34 cellular contexts compared by ENCODE assay signal in genomic region chr18:23270999-23271680, GRCh38.
DNase-seq lines count a peak whose midpoint lies in the region; ATAC-seq, FAIRE-seq and TF ChIP-seq lines count a peak whose summit lies in the region.
"Had no signal": no experiment of that assay in that cellular context is flagged by ENCODE, and none has a peak within 500 bp of the region (broad histone marks: within the 10 kb centered on the region; RNA-seq: fewer than 3 reads in every experiment).

No MANE protein-coding gene starts in this region.

- CTCF ChIA-PET in HepG2 (lab: Yijun Ruan, JAX; ENCODE audit: low intra/inter-chr PET ratio, low total read pairs): no interaction called here

- H3K4me2 ChIP-seq in GM23248 (ENCODE audit: unreplicated experiment) (no peak overlapping the region), osteoblast (ENCODE audit: insufficient read depth, low read length) (no peak overlapping the region), HepG2 (ENCODE audit: low read depth, low read length) (no peak overlapping the region)
- H3K4me2 ChIP-seq: KMS-11, PC-9 had no signal

- H3K79me2 ChIP-seq in GM23248 (ENCODE audit: insufficient read depth) (no peaks in the 10 kb centered on the region), osteoblast (ENCODE audit: insufficient read depth, low read length) (no peaks in the 10 kb centered on the region), HepG2 (ENCODE audit: insufficient read depth, low read length) (no peaks in the 10 kb centered on the region)

- H3K9ac ChIP-seq in GM23248 (no peak overlapping the region), adipocyte (ENCODE audit: low read length) (no peak overlapping the region), HepG2 (ENCODE audit: insufficient read depth, low read depth, low read length) (no peak overlapping the region)
- H3K9ac ChIP-seq: KMS-11 had no signal

- TF ChIP-seq EP300 in HepG2 (IDR thresholded peaks at IDR 0.05; ENCODE audit: low read depth in 2 of 2, low read length in 2 of 2) (no peak), HepG2 (CRISPR knock-in tag; IDR thresholded peaks at IDR 0.05; ENCODE audit: borderline replicate concordance) (no peak)

- no peak for FAIRE-seq in HepG2 (lab: Jason Lieb, UNC)
- FAIRE-seq: GM19239 had no signal

- H3K4me3 ChIP-seq in GM23248: no peak overlapping the region
- H3K4me3 ChIP-seq in adipocyte (ENCODE audit: low read length): no peak overlapping the region
- no peak overlapping the region for H3K4me3 ChIP-seq in foreskin fibroblast (ENCODE audit: low read depth in 1 of 2, low read length in 2 of 2)
- H3K4me3 ChIP-seq in upper lobe of right lung: no peak overlapping the region
- no peak overlapping the region for H3K4me3 ChIP-seq in osteoblast (ENCODE audit: insufficient read depth, low read length)
- no peak overlapping the region for H3K4me3 ChIP-seq in HepG2 (replicated peaks in 1 of 3; ENCODE audit: insufficient read depth in 1 of 3, low read depth in 2 of 3, low read length in 3 of 3)
- H3K4me3 ChIP-seq: cardiac muscle cell, heart left ventricle, PC-9, suprapubic skin, upper lobe of left lung had no signal

- intact Hi-C loops in upper lobe of right lung (cut with DNase I) (no loop called here), HepG2 (cut with micrococcal nuclease; ENCODE audit: unreplicated experiment) (no loop called here)

- peak; percentile 11 for DNase-seq in GM23248
- DNase-seq in adipocyte (ENCODE audit: low read depth): peak; percentile 16
- DNase-seq in foreskin fibroblast: peak; percentile 8 to 11
- DNase-seq in upper lobe of right lung: no peak
- DNase-seq in osteoblast (ENCODE audit: insufficient read length, low spot score, missing footprints): no peak
- no peak for DNase-seq in HepG2 (ENCODE audit: low spot score)
- DNase-seq: activated CD4-positive, alpha-beta T cell treated with anti-CD3 and anti-CD28 coated beads for 36 hours; activated CD8-positive, alpha-beta memory T cell treated with anti-CD3 and anti-CD28 coated beads, Interleukin-2, amount 50 U/mL, for 48 hours; activated CD8-positive, alpha-beta T cell treated with anti-CD3 and anti-CD28 coated beads for 36 hours; activated naive CD4-positive, alpha-beta T cell treated with anti-CD3 and anti-CD28 coated beads, Interleukin-2, amount 50 U/mL, for 16 hours; CD4-positive, CD25-positive, alpha-beta regulatory T cell; cortex of kidney; DMS79 treated with DMSO at 0.1 percent for 48 hours; effector memory CD8-positive, alpha-beta T cell; foreskin melanocyte; H9; heart left ventricle; midbrain; MM.1S; natural killer cell; NCI-H1417; NCI-H2081; NCI-H526 treated with DMSO at 0.1 percent for 48 hours; nucleus accumbens; PC-9; T-helper 2 cell; upper lobe of left lung had no signal

- no peaks in the 10 kb centered on the region for H3F3A ChIP-seq in GM23248 (ENCODE audit: insufficient read depth)

- TF ChIP-seq RAD21 in HepG2 (CRISPR knock-in tag; IDR thresholded peaks at IDR 0.05): no peak

- H3K9me3 ChIP-seq in GM23248 (ENCODE audit: low read depth) (no peaks in the 10 kb centered on the region), adipocyte (ENCODE audit: control insufficient read depth, low read length) (no peaks in the 10 kb centered on the region), upper lobe of right lung (peaks cover 7% of the 10 kb centered on the region), osteoblast (ENCODE audit: low read depth, low read length) (peaks cover 3% of the 10 kb centered on the region), HepG2 (ENCODE audit: low read length) (peaks cover 17% of the 10 kb centered on the region)
- H3K9me3 ChIP-seq: suprapubic skin had no signal

- no peak overlapping the region for H2AFZ ChIP-seq in GM23248
- no peak overlapping the region for H2AFZ ChIP-seq in osteoblast (ENCODE audit: low read length)
- H2AFZ ChIP-seq in HepG2 (ENCODE audit: low read length): no peak overlapping the region
- H2AFZ ChIP-seq: PC-9 had no signal

- ATAC-seq in upper lobe of right lung (peak; percentile 28), HG02852 (IDR thresholded peaks at IDR 0.05; ENCODE audit: unreplicated experiment) (no peak), HepG2 (no peak)
- ATAC-seq: activated CD4-positive, alpha-beta T cell treated with anti-CD3 and anti-CD28 coated beads for 36 hours; activated CD8-positive, alpha-beta T cell treated with anti-CD3 and anti-CD28 coated beads for 36 hours; effector memory CD8-positive, alpha-beta T cell; heart left ventricle; natural killer cell; Right ventricle myocardium inferior; stimulated activated memory B cell treated with anti-CD40 and anti-IgM and Interleukin-4, amounts not matched to agents 10 μg/mL and 1 μg/mL and 100 μg/mL, for 72 hours had no signal

- H4K20me1 ChIP-seq in GM23248 (ENCODE audit: insufficient read depth): no peaks in the 10 kb centered on the region
- H4K20me1 ChIP-seq in osteoblast (ENCODE audit: insufficient read depth, low read length): no peaks in the 10 kb centered on the region
- no peaks in the 10 kb centered on the region for H4K20me1 ChIP-seq in HepG2 (ENCODE audit: insufficient read depth, low read length)

- TF ChIP-seq CTCF in foreskin fibroblast (IDR thresholded peaks at IDR 0.05; ENCODE audit: low read depth, low read length) (no peak), upper lobe of right lung (IDR thresholded peaks at IDR 0.05) (no peak), osteoblast (IDR thresholded peaks at IDR 0.05; ENCODE audit: extremely low read depth, low read depth, low read length) (no peak), HepG2 (CRISPR knock-in tag; IDR thresholded peaks at IDR 0.05) (no peak)

- no peaks in the 10 kb centered on the region for H3K36me3 ChIP-seq in GM23248 (ENCODE audit: low read depth)
- no peaks in the 10 kb centered on the region for H3K36me3 ChIP-seq in adipocyte (ENCODE audit: control insufficient read depth, insufficient read depth, low read length, severe bottlenecking)
- no peaks in the 10 kb centered on the region for H3K36me3 ChIP-seq in upper lobe of right lung
- no peaks in the 10 kb centered on the region for H3K36me3 ChIP-seq in osteoblast (ENCODE audit: insufficient read depth, low read length)
- no peaks in the 10 kb centered on the region for H3K36me3 ChIP-seq in HepG2 (replicated peaks in 1 of 2; ENCODE audit: control insufficient read depth in 1 of 2, insufficient read depth in 2 of 2, low read length in 2 of 2)
- H3K36me3 ChIP-seq: cardiac muscle cell, heart left ventricle, suprapubic skin, upper lobe of left lung had no signal

- BruUV-seq in HepG2 (replicated peaks; lab: Mats Ljungman, UMichigan): no TSS peak

- 42 to 44% methylated on average over 3 of the region's 3 CpGs for WGBS in GM23248 (ENCODE audit: low coverage in 1 of 2, low lambda C conversion rate in 2 of 2, missing lambda C conversion rate in 2 of 2), 2 experiments
- WGBS in HepG2 (ENCODE audit: low lambda C conversion rate): 72% methylated on average over 3 of the region's 3 CpGs

- TF ChIP-seq POLR2A in HepG2 (IDR thresholded peaks at IDR 0.05; ENCODE audit: insufficient read depth in 1 of 2, low read depth in 2 of 2, low read length in 2 of 2): no peak

- H3K27ac ChIP-seq in GM23248 (no peak overlapping the region), upper lobe of right lung (no peak overlapping the region), osteoblast (ENCODE audit: low read depth, low read length) (no peak overlapping the region), HepG2 (ENCODE audit: extremely low read length, insufficient read depth, low read length) (no peak overlapping the region)
- H3K27ac ChIP-seq: cardiac muscle cell, heart left ventricle, KMS-11, PC-9, suprapubic skin, upper lobe of left lung had no signal

- H3K4me1 ChIP-seq in GM23248 (ENCODE audit: insufficient read depth) (no peaks in the 10 kb centered on the region), adipocyte (ENCODE audit: control insufficient read depth, insufficient read depth, low read length) (peaks cover 11% of the 10 kb centered on the region), upper lobe of right lung (no peaks in the 10 kb centered on the region), osteoblast (ENCODE audit: insufficient read depth, low read length) (peaks cover 4% of the 10 kb centered on the region), HepG2 (ENCODE audit: insufficient read depth, low read length) (no peaks in the 10 kb centered on the region)
- H3K4me1 ChIP-seq: upper lobe of left lung had no signal

- in situ Hi-C loops in GM23248 (cut with MboI): no loop called here
- in situ Hi-C loops in HepG2 (cut with HindIII; ENCODE audit: extremely low pct_ligation_motif_present, low pct_unique_long_range_greater_than_20kb): no loop called here

- H3K9me2 ChIP-seq in GM23248 (ENCODE audit: insufficient read depth): no peaks in the 10 kb centered on the region

- POLR2A ChIA-PET in HepG2 (lab: Yijun Ruan, JAX): no interaction called here

- H3K27me3 ChIP-seq in GM23248 (replicated peaks; ENCODE audit: insufficient read depth) (no peaks in the 10 kb centered on the region), adipocyte (replicated peaks; ENCODE audit: control insufficient read depth, insufficient read depth, low read length) (no peaks in the 10 kb centered on the region), upper lobe of right lung (no peaks in the 10 kb centered on the region), osteoblast (ENCODE audit: insufficient read depth, low read length) (no peaks in the 10 kb centered on the region), HepG2 (ENCODE audit: control insufficient read depth in 1 of 2, insufficient read depth in 2 of 2, low read length in 2 of 2) (no peaks in the 10 kb centered on the region)
- H3K27me3 ChIP-seq: cardiac muscle cell, heart left ventricle, suprapubic skin, upper lobe of left lung had no signal

TF ChIP-seq in HepG2, 621 proteins besides CTCF, POLR2A, EP300 and RAD21:
- no peak for TF ChIP-seq MXD1 (CRISPR knock-in tag; IDR thresholded peaks at IDR 0.05)
- TF ChIP-seq MEF2D (CRISPR knock-in tag; IDR thresholded peaks at IDR 0.05): no peak

Comparison
In these comparisons a context has a peak if more than half of its experiments do, and no peak if none do; other contexts are left out.
1. DNase-seq: peak in GM23248 (single experiment), adipocyte (single experiment) and foreskin fibroblast (2 of 2); none in upper lobe of right lung (single experiment), osteoblast (single experiment) and HepG2 (single experiment).